1 cellular context compared by ENCODE assay signal in the genomic region with DNA sequence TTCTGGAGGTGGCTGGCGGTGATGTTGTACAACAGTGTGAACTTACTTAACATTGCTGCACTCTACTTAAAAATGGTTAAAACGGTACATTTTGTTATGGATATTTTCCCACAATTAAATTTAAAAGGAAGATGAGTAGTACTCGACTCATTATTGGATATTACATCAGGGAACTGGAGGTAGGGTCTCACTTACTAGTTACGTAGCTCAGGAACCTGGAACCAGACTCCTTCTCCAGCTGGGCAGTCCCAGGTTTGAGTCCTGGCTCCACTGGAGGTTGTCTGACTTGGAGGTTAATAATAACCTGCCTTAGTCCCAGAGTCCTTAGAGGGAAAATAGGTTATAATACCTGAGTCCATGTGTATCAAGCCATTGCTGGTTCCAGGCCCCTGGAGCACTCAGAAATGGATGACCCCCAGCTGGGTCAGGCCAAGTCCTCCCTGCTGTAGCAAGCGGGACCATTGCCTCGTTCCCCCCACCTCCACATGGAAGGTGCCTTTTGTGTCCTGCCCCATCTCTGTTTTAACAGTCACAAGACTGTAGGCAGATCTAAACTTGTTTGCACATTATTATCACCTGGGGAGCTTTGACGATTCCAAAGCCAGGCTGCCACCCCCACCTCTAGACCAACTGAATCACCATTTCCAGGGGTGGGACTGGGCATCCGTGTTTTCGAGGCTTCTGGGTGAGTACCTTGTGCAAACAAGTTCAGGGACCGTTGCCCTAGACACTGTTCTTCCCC.
TF ChIP-seq lines count a peak whose summit lies in the region.

No MANE protein-coding gene starts in this region.

TF ChIP-seq in HepG2, 621 proteins besides CTCF, POLR2A, EP300 and RAD21 (continued from another document):
- TF ChIP-seq, protein P1, sequence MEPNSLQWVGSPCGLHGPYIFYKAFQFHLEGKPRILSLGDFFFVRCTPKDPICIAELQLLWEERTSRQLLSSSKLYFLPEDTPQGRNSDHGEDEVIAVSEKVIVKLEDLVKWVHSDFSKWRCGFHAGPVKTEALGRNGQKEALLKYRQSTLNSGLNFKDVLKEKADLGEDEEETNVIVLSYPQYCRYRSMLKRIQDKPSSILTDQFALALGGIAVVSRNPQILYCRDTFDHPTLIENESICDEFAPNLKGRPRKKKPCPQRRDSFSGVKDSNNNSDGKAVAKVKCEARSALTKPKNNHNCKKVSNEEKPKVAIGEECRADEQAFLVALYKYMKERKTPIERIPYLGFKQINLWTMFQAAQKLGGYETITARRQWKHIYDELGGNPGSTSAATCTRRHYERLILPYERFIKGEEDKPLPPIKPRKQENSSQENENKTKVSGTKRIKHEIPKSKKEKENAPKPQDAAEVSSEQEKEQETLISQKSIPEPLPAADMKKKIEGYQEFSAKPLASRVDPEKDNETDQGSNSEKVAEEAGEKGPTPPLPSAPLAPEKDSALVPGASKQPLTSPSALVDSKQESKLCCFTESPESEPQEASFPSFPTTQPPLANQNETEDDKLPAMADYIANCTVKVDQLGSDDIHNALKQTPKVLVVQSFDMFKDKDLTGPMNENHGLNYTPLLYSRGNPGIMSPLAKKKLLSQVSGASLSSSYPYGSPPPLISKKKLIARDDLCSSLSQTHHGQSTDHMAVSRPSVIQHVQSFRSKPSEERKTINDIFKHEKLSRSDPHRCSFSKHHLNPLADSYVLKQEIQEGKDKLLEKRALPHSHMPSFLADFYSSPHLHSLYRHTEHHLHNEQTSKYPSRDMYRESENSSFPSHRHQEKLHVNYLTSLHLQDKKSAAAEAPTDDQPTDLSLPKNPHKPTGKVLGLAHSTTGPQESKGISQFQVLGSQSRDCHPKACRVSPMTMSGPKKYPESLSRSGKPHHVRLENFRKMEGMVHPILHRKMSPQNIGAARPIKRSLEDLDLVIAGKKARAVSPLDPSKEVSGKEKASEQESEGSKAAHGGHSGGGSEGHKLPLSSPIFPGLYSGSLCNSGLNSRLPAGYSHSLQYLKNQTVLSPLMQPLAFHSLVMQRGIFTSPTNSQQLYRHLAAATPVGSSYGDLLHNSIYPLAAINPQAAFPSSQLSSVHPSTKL (CRISPR knock-in tag; IDR thresholded peaks at IDR 0.05) = peak; percentile 16; the same call in 1 of the 2 replicates
- TF ChIP-seq ZNF530 (CRISPR knock-in tag; IDR thresholded peaks at IDR 0.05; ENCODE audit: low read depth) = no peak
- TF ChIP-seq ZFP62 (CRISPR knock-in tag; IDR thresholded peaks at IDR 0.05) = no peak
